ENCODE assay signal across 8 cellular contexts in genomic region chr14:87615822-87616679, GRCh38.
DNase-seq lines count a peak whose midpoint lies in the region; ATAC-seq, FAIRE-seq and TF ChIP-seq lines count a peak whose summit lies in the region.

No MANE protein-coding gene starts in this region.

- no peak overlapping the region for H3K27ac Mint-ChIP-seq in activated CD8-positive, alpha-beta memory T cell treated with anti-CD3 and anti-CD28 coated beads, Interleukin-2, amount 10 ng/mL, durations not matched to agents 7 days and 5 days

- peak overlapping the region in 6 of 11 experiments; percentile 10 to 71 (median 52); a peak in 8 of 22 replicates for H3K4me2 ChIP-seq in BLaER1 treated with 17β-estradiol and CSF1 and Interleukin-3, amounts not matched to agents 10 nM and 100 nM

- no peaks in the 10 kb centered on the region for H3K4me1 Mint-ChIP-seq in activated CD8-positive, alpha-beta memory T cell treated with anti-CD3 and anti-CD28 coated beads, Interleukin-2, amount 10 ng/mL, durations not matched to agents 7 days and 5 days

- peaks cover 6 to 33% (median 22%) of the 10 kb centered on the region in 10 experiments; a peak in 18 of 20 replicates for H3K4me1 ChIP-seq in BLaER1 treated with 17β-estradiol and CSF1 and Interleukin-3, amounts not matched to agents 10 nM and 100 nM
- no peaks in the 10 kb centered on the region for H3K4me1 ChIP-seq in psoas muscle

- DNase-seq in NCI-H2107 (lab: John Stamatoyannopoulos, UW) (peak; percentile 6), frontal cortex (ENCODE audit: low spot score in 2 of 2) (peak; percentile 5 to 20), psoas muscle (peak in 1 of 2 donors; percentile 21)
- peak; percentile 56 for DNase-seq in activated CD8-positive, alpha-beta memory T cell treated with anti-CD3 and anti-CD28 coated beads, Interleukin-2, amount 10 ng/mL, durations not matched to agents 7 days and 5 days
- no peak for DNase-seq in central memory CD4-positive, alpha-beta T cell

- WGBS in psoas muscle, 3 donors: 59 to 62% (median 61%) methylated on average over 12 of the region's 12 CpGs

- intact Hi-C loops in psoas muscle (cut with DNase I): no loop called here

- peaks cover 6% of the 10 kb centered on the region for H3K9me3 Mint-ChIP-seq in activated CD8-positive, alpha-beta memory T cell treated with anti-CD3 and anti-CD28 coated beads, Interleukin-2, amount 10 ng/mL, durations not matched to agents 7 days and 5 days (ENCODE audit: low read depth)

- peak; percentile 59 for TF ChIP-seq CTCF in psoas muscle (IDR thresholded peaks at IDR 0.05)

- H3K4me3 Mint-ChIP-seq in activated CD8-positive, alpha-beta memory T cell treated with anti-CD3 and anti-CD28 coated beads, Interleukin-2, amount 10 ng/mL, durations not matched to agents 7 days and 5 days: no peak overlapping the region

- ATAC-seq in GM18508 (IDR thresholded peaks at IDR 0.05; ENCODE audit: insufficient read depth, unreplicated experiment) (peak; percentile 87), HG02885 (IDR thresholded peaks at IDR 0.05; ENCODE audit: poor library complexity, unreplicated experiment) (peak; percentile 94), psoas muscle (no peak)
- ATAC-seq in activated CD8-positive, alpha-beta memory T cell treated with anti-CD3 and anti-CD28 coated beads, Interleukin-2, amount 10 ng/mL, durations not matched to agents 7 days and 5 days: no peak

- H3K4me3 ChIP-seq in BLaER1 treated with 17β-estradiol and CSF1 and Interleukin-3, amounts not matched to agents 10 nM and 100 nM: no peak overlapping the region
- H3K4me3 ChIP-seq in psoas muscle: no peak overlapping the region

- no peaks in the 10 kb centered on the region for H3K27me3 ChIP-seq in BLaER1 treated with 17β-estradiol and CSF1 and Interleukin-3, amounts not matched to agents 10 nM and 100 nM
- no peaks in the 10 kb centered on the region for H3K27me3 ChIP-seq in psoas muscle (ENCODE audit: insufficient read depth in 3 of 3, low read length in 2 of 3)

- H3K27ac ChIP-seq in BLaER1 treated with 17β-estradiol and CSF1 and Interleukin-3, amounts not matched to agents 10 nM and 100 nM: peak overlapping the region in 5 of 11 experiments; percentile 24 to 80 (median 64); a peak in 7 of 22 replicates
- no peak overlapping the region for H3K27ac ChIP-seq in psoas muscle

- CTCF ChIA-PET in activated CD8-positive, alpha-beta memory T cell treated with anti-CD3 and anti-CD28 coated beads, Interleukin-2, amount 10 ng/mL, durations not matched to agents 7 days and 5 days (lab: Charles Lee): interaction anchor here (0.6 to 2.8 kb wide), 3 partner anchors 11 to 19 kb away, joined by 4 to 8 read pairs (median 4); no protein-coding TSS in a partner anchor

- H4K20me1 ChIP-seq in BLaER1 treated with 17β-estradiol and CSF1 and Interleukin-3, amounts not matched to agents 10 nM and 100 nM: no peaks in the 10 kb centered on the region

- no peaks in the 10 kb centered on the region for H3K36me3 Mint-ChIP-seq in activated CD8-positive, alpha-beta memory T cell treated with anti-CD3 and anti-CD28 coated beads, Interleukin-2, amount 10 ng/mL, durations not matched to agents 7 days and 5 days

- H3K9me3 ChIP-seq in BLaER1 treated with 17β-estradiol and CSF1 and Interleukin-3, amounts not matched to agents 10 nM and 100 nM (replicated peaks in 1 of 11): peaks cover 15 to 32% (median 20%) of the 10 kb centered on the region in 11 experiments
- no peaks in the 10 kb centered on the region for H3K9me3 ChIP-seq in psoas muscle

- no peak for FAIRE-seq in frontal cortex (lab: Jason Lieb, UNC)

- peak overlapping the region in 2 of 11 experiments; percentile 11 to 57; a peak in 3 of 22 replicates for H3K9ac ChIP-seq in BLaER1 treated with 17β-estradiol and CSF1 and Interleukin-3, amounts not matched to agents 10 nM and 100 nM

- no peaks in the 10 kb centered on the region for H3K27me3 Mint-ChIP-seq in activated CD8-positive, alpha-beta memory T cell treated with anti-CD3 and anti-CD28 coated beads, Interleukin-2, amount 10 ng/mL, durations not matched to agents 7 days and 5 days

- peaks cover 0 to 5% (median 0%) of the 10 kb centered on the region in 11 experiments; a peak in 1 of 22 replicates for H3K36me3 ChIP-seq in BLaER1 treated with 17β-estradiol and CSF1 and Interleukin-3, amounts not matched to agents 10 nM and 100 nM
- H3K36me3 ChIP-seq in psoas muscle (ENCODE audit: insufficient read depth in 1 of 2, low read depth in 1 of 2): no peaks in the 10 kb centered on the region

Comparison
In these comparisons a context has a peak if more than half of its experiments do, and no peak if none do; other contexts are left out.
1. ATAC-seq: peak in GM18508 (single experiment) and HG02885 (single experiment); none in activated CD8-positive, alpha-beta memory T cell treated with anti-CD3 and anti-CD28 coated beads, Interleukin-2, amount 10 ng/mL, durations not matched to agents 7 days and 5 days (single experiment) and psoas muscle (0 of 4).